Comparison of ENCODE assay signal across 14 cellular contexts in the genomic region with DNA sequence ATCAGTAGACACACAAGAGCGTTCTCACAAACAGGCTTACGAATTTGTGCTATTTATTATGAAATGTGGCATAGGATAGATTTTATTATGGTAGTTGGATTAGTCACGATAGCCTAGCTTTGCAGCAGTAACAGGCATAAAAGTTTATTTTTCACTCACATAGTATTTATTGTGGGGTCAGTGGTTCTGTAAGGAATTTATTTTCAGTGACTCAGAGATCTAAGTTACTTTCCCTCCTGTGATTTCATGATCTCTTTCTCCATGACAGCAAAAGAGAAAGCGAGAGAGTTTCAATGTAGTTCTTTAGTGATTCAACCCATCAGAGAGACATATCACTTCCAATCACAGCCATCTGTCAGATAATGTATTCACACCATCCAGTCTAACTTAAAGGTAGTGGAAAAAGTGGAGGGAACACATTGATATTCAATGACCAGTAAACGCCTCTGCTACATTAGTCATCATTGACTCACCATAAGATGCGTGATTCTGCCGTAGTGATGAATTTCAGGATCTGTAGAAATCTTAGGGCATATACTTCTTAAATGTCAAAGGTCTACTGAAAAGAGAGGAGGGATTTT.
A peak's percentile ranks its signal among the peaks of the same experiment; 100 is the strongest.
DNase-seq lines count a peak whose midpoint lies in the region; ATAC-seq and TF ChIP-seq lines count a peak whose summit lies in the region.
"Had no signal": no experiment of that assay in that cellular context is flagged by ENCODE, and none has a peak within 500 bp of the region (broad histone marks: within the 10 kb centered on the region; RNA-seq: fewer than 3 reads in every experiment).

No MANE protein-coding gene starts in this region.

- in situ Hi-C loops in astrocyte of the spinal cord (cut with HindIII; ENCODE audit: low sequenced_read_pairs): no loop called here

- DNase-seq in AG08396 (ENCODE audit: low spot score) (peak; percentile 25), HPDE6-E6E7 (ENCODE audit: extremely low spot score) (peak; percentile 54), astrocyte of the spinal cord (ENCODE audit: low read depth, low spot score) (peak; percentile 96), kidney tubule cell (ENCODE audit: low spot score) (peak; percentile 80), DMS53 treated with DMSO at 0.1 percent for 48 hours (lab: John Stamatoyannopoulos, UW; ENCODE audit: unreplicated experiment) (no peak)
- no peak for DNase-seq in effector CD4-positive, alpha-beta T cell
- no peak for DNase-seq in CD4-positive, alpha-beta T cell
- DNase-seq: activated CD8-positive, alpha-beta memory T cell treated with anti-CD3 and anti-CD28 coated beads for 24 hours; caudate nucleus; DMS53; NCI-H2081 treated with DMSO at 0.1 percent for 48 hours; stimulated activated CD4-positive, alpha-beta T cell treated with anti-CD3 and anti-CD28 coated beads, Interleukin-4, amount 100 ng/mL, for 1 hour had no signal

- H3K4me1 Mint-ChIP-seq in CD4-positive, alpha-beta T cell (ENCODE audit: low read depth): no peaks in the 10 kb centered on the region

- no peaks in the 10 kb centered on the region for H3K9me3 ChIP-seq in CD4-positive, alpha-beta T cell (ENCODE audit: control insufficient read depth, low read length)
- H3K9me3 ChIP-seq: thoracic aorta had no signal

- H3K27ac Mint-ChIP-seq in CD4-positive, alpha-beta T cell: no peak overlapping the region

- no peak overlapping the region for H3K4me3 ChIP-seq in astrocyte of the spinal cord (ENCODE audit: low read depth, low read length)
- H3K4me3 ChIP-seq: thoracic aorta had no signal

- H3K27me3 Mint-ChIP-seq in CD4-positive, alpha-beta T cell: no peaks in the 10 kb centered on the region

- intact Hi-C loops in CD4-positive, alpha-beta T cell (cut with DNase I, micrococcal nuclease): no loop called here

- no peaks in the 10 kb centered on the region for H3K27me3 ChIP-seq in CD4-positive, alpha-beta T cell (ENCODE audit: control insufficient read depth, insufficient read depth, low read length)

- POLR2A ChIA-PET in CD4-positive, alpha-beta T cell (lab: Charles Lee): no interaction called here

- TF ChIP-seq CTCF in astrocyte of the spinal cord (IDR thresholded peaks at IDR 0.05; ENCODE audit: low read depth, low read length): no peak
- no peak for TF ChIP-seq CTCF in CD4-positive, alpha-beta T cell (IDR thresholded peaks at IDR 0.05)

- H3K27ac ChIP-seq in CD4-positive, alpha-beta T cell (ENCODE audit: low read depth, low read length): no peak overlapping the region
- H3K27ac ChIP-seq: thoracic aorta had no signal

- CTCF ChIA-PET in CD4-positive, alpha-beta T cell (lab: Charles Lee): no interaction called here

- no peak overlapping the region for H3K4me3 Mint-ChIP-seq in CD4-positive, alpha-beta T cell

- H3K9me3 Mint-ChIP-seq in CD4-positive, alpha-beta T cell: no peaks in the 10 kb centered on the region

- no peak for ATAC-seq in HG02938 (IDR thresholded peaks at IDR 0.05; ENCODE audit: unreplicated experiment)
- no peak for ATAC-seq in CD4-positive, alpha-beta T cell (ENCODE audit: poor library complexity)

- H3K36me3 Mint-ChIP-seq in CD4-positive, alpha-beta T cell (ENCODE audit: low read depth): no peaks in the 10 kb centered on the region

Comparison
In these comparisons a context has a peak if more than half of its experiments do, and no peak if none do; other contexts are left out.
1. DNase-seq: peak in AG08396 (single experiment), HPDE6-E6E7 (single experiment), astrocyte of the spinal cord (single experiment) and kidney tubule cell (single experiment); none in DMS53 treated with DMSO at 0.1 percent for 48 hours (single experiment), effector CD4-positive, alpha-beta T cell (single experiment) and CD4-positive, alpha-beta T cell (0 of 10).